ENCODE assay signal across 14 cellular contexts in genomic region chr20:3873507-3873906, GRCh38. TPM values are rescaled to one million over a fixed set of nuclear protein-coding genes. Genes with fewer than 3 reads are reported as not detected.
DNase-seq lines count a peak whose midpoint lies in the region; ATAC-seq and TF ChIP-seq lines count a peak whose summit lies in the region.
"Had no signal": no experiment of that assay in that cellular context is flagged by ENCODE, and none has a peak within 500 bp of the region (broad histone marks: within the 10 kb centered on the region; RNA-seq: fewer than 3 reads in every experiment).

No MANE protein-coding gene starts in this region.

- H3K36me3 Mint-ChIP-seq in activated naive CD4-positive, alpha-beta T cell treated with anti-CD3 and anti-CD28 coated beads, Interleukin-2, amount 50 U/mL, for 72 hours, result peaks cover 0 to 19% of the 10 kb centered on the region in 2 donors
- peaks cover 19% of the 10 kb centered on the region for H3K36me3 Mint-ChIP-seq in activated naive CD4-positive, alpha-beta T cell treated with anti-CD3 and anti-CD28 coated beads for 36 hours (ENCODE audit: low read depth)
- H3K36me3 Mint-ChIP-seq in HFFc6 (ENCODE audit: low read depth), result peaks cover 28% of the 10 kb centered on the region
- peaks cover 39% of the 10 kb centered on the region for H3K36me3 Mint-ChIP-seq in stimulated activated memory B cell treated with anti-CD40 and anti-IgM and Interleukin-4, amounts not matched to agents 10 μg/mL and 1 μg/mL and 100 μg/mL, for 72 hours

- H3K4me1 Mint-ChIP-seq in activated naive CD4-positive, alpha-beta T cell treated with anti-CD3 and anti-CD28 coated beads for 36 hours (ENCODE audit: low read depth), result peaks cover 7% of the 10 kb centered on the region
- peaks cover 34% of the 10 kb centered on the region for H3K4me1 Mint-ChIP-seq in HFFc6 (ENCODE audit: low read depth)
- H3K4me1 Mint-ChIP-seq in stimulated activated memory B cell treated with anti-CD40 and anti-IgM and Interleukin-4, amounts not matched to agents 10 μg/mL and 1 μg/mL and 100 μg/mL, for 72 hours, result peaks cover 19% of the 10 kb centered on the region

- H3K27me3 Mint-ChIP-seq in activated naive CD4-positive, alpha-beta T cell treated with anti-CD3 and anti-CD28 coated beads for 36 hours (ENCODE audit: low read depth), result no peaks in the 10 kb centered on the region
- peaks cover 4% of the 10 kb centered on the region for H3K27me3 Mint-ChIP-seq in HFFc6 (ENCODE audit: insufficient read depth)
- H3K27me3 Mint-ChIP-seq in stimulated activated memory B cell treated with anti-CD40 and anti-IgM and Interleukin-4, amounts not matched to agents 10 μg/mL and 1 μg/mL and 100 μg/mL, for 72 hours, result no peaks in the 10 kb centered on the region
- H3K27me3 Mint-ChIP-seq: CD4-positive, CD25-positive, alpha-beta regulatory T cell; CD8-positive, alpha-beta memory T cell had no signal

- no peak overlapping the region for H3K4me3 Mint-ChIP-seq in activated naive CD4-positive, alpha-beta T cell treated with anti-CD3 and anti-CD28 coated beads for 36 hours
- H3K4me3 Mint-ChIP-seq in HFFc6, result no peak overlapping the region
- no peak overlapping the region for H3K4me3 Mint-ChIP-seq in stimulated activated memory B cell treated with anti-CD40 and anti-IgM and Interleukin-4, amounts not matched to agents 10 μg/mL and 1 μg/mL and 100 μg/mL, for 72 hours
- H3K4me3 Mint-ChIP-seq: CD4-positive, CD25-positive, alpha-beta regulatory T cell; CD8-positive, alpha-beta memory T cell had no signal

- TF ChIP-seq CTCF in HFFc6 (IDR thresholded peaks at IDR 0.05), result no peak

- CTCF ChIA-PET in activated naive CD4-positive, alpha-beta T cell treated with anti-CD3 and anti-CD28 coated beads for 36 hours (lab: Charles Lee), result interaction anchor here (0.8 kb wide), 1 partner anchor 18 kb away, joined by 3 read pairs; no protein-coding TSS in a partner anchor

- intact Hi-C loops in activated naive CD4-positive, alpha-beta T cell treated with anti-CD3 and anti-CD28 coated beads for 36 hours (cut with micrococcal nuclease), result no loop called here
- intact Hi-C loops in Right ventricle myocardium superior (cut with DNase I), result no loop called here

- peak overlapping the region; percentile 55 to 72 for H3K27ac Mint-ChIP-seq in activated naive CD4-positive, alpha-beta T cell treated with anti-CD3 and anti-CD28 coated beads, Interleukin-2, amount 50 U/mL, for 72 hours
- H3K27ac Mint-ChIP-seq in activated naive CD4-positive, alpha-beta T cell treated with anti-CD3 and anti-CD28 coated beads for 36 hours, result no peak overlapping the region
- H3K27ac Mint-ChIP-seq in HFFc6, result peak overlapping the region; percentile 2; the same call in 1 of the 2 replicates
- H3K27ac Mint-ChIP-seq in stimulated activated memory B cell treated with anti-CD40 and anti-IgM and Interleukin-4, amounts not matched to agents 10 μg/mL and 1 μg/mL and 100 μg/mL, for 72 hours, result peak overlapping the region; percentile 48

- no peak for ATAC-seq in activated naive CD4-positive, alpha-beta T cell treated with anti-CD3 and anti-CD28 coated beads, Interleukin-2, amount 50 U/mL, for 72 hours
- ATAC-seq in stimulated activated memory B cell treated with anti-CD40 and anti-IgM and Interleukin-4, amounts not matched to agents 10 μg/mL and 1 μg/mL and 100 μg/mL, for 72 hours, result no peak
- no peak for ATAC-seq in Right ventricle myocardium superior (ENCODE audit: poor library complexity)

- DNase-seq in activated naive CD4-positive, alpha-beta T cell treated with anti-CD3 and anti-CD28 coated beads, Interleukin-2, amount 50 U/mL, for 72 hours (ENCODE audit: low spot score in 2 of 2), result no peak
- DNase-seq in activated naive CD4-positive, alpha-beta T cell treated with anti-CD3 and anti-CD28 coated beads for 36 hours, result no peak
- DNase-seq in HFFc6, result no peak
- no peak for DNase-seq in activated effector memory CD4-positive, alpha-beta T cell treated with Interleukin-2 at 50 U/mL for 16 hours
- DNase-seq in Right ventricle myocardium superior, result no peak
- DNase-seq: ACHN; BE2C; C1 segment of cervical spinal cord; CD4-positive, CD25-positive, alpha-beta regulatory T cell; CD8-positive, alpha-beta memory T cell; COR-L47; GM23248; IMR-90 had no signal

- H3K9me3 Mint-ChIP-seq in activated naive CD4-positive, alpha-beta T cell treated with anti-CD3 and anti-CD28 coated beads, Interleukin-2, amount 50 U/mL, for 72 hours, result no peaks in the 10 kb centered on the region
- H3K9me3 Mint-ChIP-seq in activated naive CD4-positive, alpha-beta T cell treated with anti-CD3 and anti-CD28 coated beads for 36 hours, result no peaks in the 10 kb centered on the region
- no peaks in the 10 kb centered on the region for H3K9me3 Mint-ChIP-seq in HFFc6
- no peaks in the 10 kb centered on the region for H3K9me3 Mint-ChIP-seq in stimulated activated memory B cell treated with anti-CD40 and anti-IgM and Interleukin-4, amounts not matched to agents 10 μg/mL and 1 μg/mL and 100 μg/mL, for 72 hours
- H3K9me3 Mint-ChIP-seq: CD4-positive, CD25-positive, alpha-beta regulatory T cell; CD8-positive, alpha-beta memory T cell had no signal

RNA-seq across cellular contexts. Expression of gene PANK2, which starts 15.7 kb away (rescaled TPM):
- 10 to 100 TPM; 56.0 to 64.7 TPM for total RNA-seq in activated naive CD4-positive, alpha-beta T cell treated with anti-CD3 and anti-CD28 coated beads, Interleukin-2, amount 50 U/mL, for 72 hours
- total RNA-seq in activated naive CD4-positive, alpha-beta T cell treated with anti-CD3 and anti-CD28 coated beads for 36 hours, result 10 to 100 TPM; 39.8 to 44.7 TPM
- 10 to 100 TPM; 34.5 to 40.7 (median 38.3) TPM for total RNA-seq in HFFc6 (2021; fragmentation: NEBNext Ultra II Directional; extraction: Animal tissue kit (Norgen Biotek cat#: 25700))
- total RNA-seq in Right ventricle myocardium superior, result 15.9 TPM

RNA-seq across cellular contexts. Expression of gene MAVS, which starts 26.9 kb away (rescaled TPM):
- total RNA-seq in activated naive CD4-positive, alpha-beta T cell treated with anti-CD3 and anti-CD28 coated beads, Interleukin-2, amount 50 U/mL, for 72 hours, result 10 to 100 TPM; 22.5 to 30.1 TPM
- total RNA-seq in activated naive CD4-positive, alpha-beta T cell treated with anti-CD3 and anti-CD28 coated beads for 36 hours, result 10 to 100 TPM; 14.8 to 16.0 TPM
- total RNA-seq in HFFc6 (2021; fragmentation: NEBNext Ultra II Directional; extraction: Animal tissue kit (Norgen Biotek cat#: 25700)), result 10 to 100 TPM; 38.8 to 44.8 (median 40.6) TPM
- total RNA-seq in Right ventricle myocardium superior, result 35.7 TPM

RNA-seq across cellular contexts. Expression of gene AP5S1, which starts 53.2 kb away (rescaled TPM):
- 10 to 100 TPM; 10.6 to 17.8 TPM for total RNA-seq in activated naive CD4-positive, alpha-beta T cell treated with anti-CD3 and anti-CD28 coated beads, Interleukin-2, amount 50 U/mL, for 72 hours
- total RNA-seq in activated naive CD4-positive, alpha-beta T cell treated with anti-CD3 and anti-CD28 coated beads for 36 hours, result 1 to 10 TPM; 8.0 to 8.2 TPM
- total RNA-seq in HFFc6 (2021; fragmentation: NEBNext Ultra II Directional; extraction: Animal tissue kit (Norgen Biotek cat#: 25700)), result 10 to 100 TPM; 17.7 to 21.7 (median 19.4) TPM
- 11.0 TPM for total RNA-seq in Right ventricle myocardium superior
